In genomic region chr2:40321224-40321623, GRCh38 we compare ENCODE assay signal across 24 cellular contexts.
A peak's percentile ranks its signal among the peaks of the same experiment; 100 is the strongest.
DNase-seq lines count a peak whose midpoint lies in the region; ATAC-seq, FAIRE-seq and TF ChIP-seq lines count a peak whose summit lies in the region.
"Had no signal": no experiment of that assay in that cellular context is flagged by ENCODE, and none has a peak within 500 bp of the region (broad histone marks: within the 10 kb centered on the region; RNA-seq: fewer than 3 reads in every experiment).

No MANE protein-coding gene starts in this region.

- 89% methylated on average over 5 of the region's 5 CpGs for WGBS in right cardiac atrium

- no peak for FAIRE-seq in frontal cortex (lab: Jason Lieb, UNC)
- FAIRE-seq: urothelium cell line had no signal

- no peaks in the 10 kb centered on the region for H3K36me3 Mint-ChIP-seq in memory B cell
- H3K36me3 Mint-ChIP-seq: activated CD8-positive, alpha-beta memory T cell treated with anti-CD3 and anti-CD28 coated beads, Interleukin-2, amount 10 ng/mL, durations not matched to agents 7 days and 5 days; activated naive CD8-positive, alpha-beta T cell treated with anti-CD3 and anti-CD28 coated beads for 36 hours had no signal

- H3K4me1 Mint-ChIP-seq in memory B cell, result no peaks in the 10 kb centered on the region
- H3K4me1 Mint-ChIP-seq: activated CD4-positive, alpha-beta T cell treated with anti-CD3 and anti-CD28 coated beads for 36 hours; activated CD8-positive, alpha-beta memory T cell treated with anti-CD3 and anti-CD28 coated beads, Interleukin-2, amount 10 ng/mL, durations not matched to agents 7 days and 5 days; activated naive CD8-positive, alpha-beta T cell treated with anti-CD3 and anti-CD28 coated beads for 36 hours; activated T-helper 17 cell treated with anti-CD3 and anti-CD28 coated beads, Interleukin-2, amount 50 U/mL, for 72 hours had no signal

- no peak for DNase-seq in cardiac muscle cell (ENCODE audit: low read depth in 1 of 2, low spot score in 1 of 2)
- no peak for DNase-seq in right cardiac atrium
- DNase-seq in memory B cell (ENCODE audit: low spot score in 2 of 2), result no peak
- DNase-seq in NCI-H1436 (lab: John Stamatoyannopoulos, UW), result no peak
- no peak for DNase-seq in frontal cortex (ENCODE audit: low spot score in 2 of 2)
- DNase-seq: activated CD4-positive, alpha-beta T cell treated with anti-CD3 and anti-CD28 coated beads for 36 hours; activated CD8-positive, alpha-beta memory T cell treated with anti-CD3 and anti-CD28 coated beads, Interleukin-2, amount 10 ng/mL, durations not matched to agents 7 days and 5 days; activated naive CD8-positive, alpha-beta T cell treated with anti-CD3 and anti-CD28 coated beads for 36 hours; colonic mucosa; COR-L47; IMR-90; NCI-H1694 treated with DMSO at 0.1 percent for 48 hours; NCI-H446; psoas muscle; stimulated activated CD4-positive, alpha-beta T cell treated with anti-CD3 and anti-CD28 coated beads, Interleukin-4, amount 100 ng/mL, for 24 hours had no signal

- H3K4me1 ChIP-seq in cardiac muscle cell (ENCODE audit: low read depth) (peaks cover 22% of the 10 kb centered on the region), right cardiac atrium (ENCODE audit: control insufficient read depth, insufficient read depth, low read length) (no peaks in the 10 kb centered on the region)
- H3K4me1 ChIP-seq: colonic mucosa, HAP-1, psoas muscle had no signal

- no peak overlapping the region for H3K27ac Mint-ChIP-seq in memory B cell
- H3K27ac Mint-ChIP-seq: activated CD4-positive, alpha-beta T cell treated with anti-CD3 and anti-CD28 coated beads for 36 hours; activated CD8-positive, alpha-beta memory T cell treated with anti-CD3 and anti-CD28 coated beads, Interleukin-2, amount 10 ng/mL, durations not matched to agents 7 days and 5 days; activated naive CD8-positive, alpha-beta T cell treated with anti-CD3 and anti-CD28 coated beads for 36 hours; activated T-helper 17 cell treated with anti-CD3 and anti-CD28 coated beads, Interleukin-2, amount 50 U/mL, for 72 hours had no signal

- no peaks in the 10 kb centered on the region for H3K27me3 ChIP-seq in cardiac muscle cell
- no peaks in the 10 kb centered on the region for H3K27me3 ChIP-seq in right cardiac atrium (ENCODE audit: control insufficient read depth, insufficient read depth)
- H3K27me3 ChIP-seq: colonic mucosa had no signal

- no peak overlapping the region for H3K4me3 Mint-ChIP-seq in memory B cell
- H3K4me3 Mint-ChIP-seq: activated CD4-positive, alpha-beta T cell treated with anti-CD3 and anti-CD28 coated beads for 36 hours; activated CD8-positive, alpha-beta memory T cell treated with anti-CD3 and anti-CD28 coated beads, Interleukin-2, amount 10 ng/mL, durations not matched to agents 7 days and 5 days; activated naive CD8-positive, alpha-beta T cell treated with anti-CD3 and anti-CD28 coated beads for 36 hours; activated T-helper 17 cell treated with anti-CD3 and anti-CD28 coated beads, Interleukin-2, amount 50 U/mL, for 72 hours had no signal

- H3K36me3 ChIP-seq in cardiac muscle cell, result no peaks in the 10 kb centered on the region
- H3K36me3 ChIP-seq: colonic mucosa, HAP-1 had no signal

- H3K9me3 ChIP-seq in cardiac muscle cell (ENCODE audit: low read depth) (no peaks in the 10 kb centered on the region), right cardiac atrium (ENCODE audit: control insufficient read depth, low read length) (no peaks in the 10 kb centered on the region)
- H3K9me3 ChIP-seq: HAP-1, psoas muscle had no signal

- intact Hi-C loops in right cardiac atrium (cut with DNase I), result no loop called here

- TF ChIP-seq CTCF in cardiac muscle cell (IDR thresholded peaks at IDR 0.05; ENCODE audit: low read depth, low read length), result no peak

- ATAC-seq in right cardiac atrium (no peak), GM21825 (IDR thresholded peaks at IDR 0.05; ENCODE audit: unreplicated experiment) (peak; percentile 67), HG03280 (IDR thresholded peaks at IDR 0.05; ENCODE audit: unreplicated experiment) (peak; percentile 65), memory B cell (ENCODE audit: low read depth) (peak; percentile 19), GM21447 (IDR thresholded peaks at IDR 0.05; ENCODE audit: unreplicated experiment) (no peak)
- ATAC-seq: activated CD4-positive, alpha-beta T cell treated with anti-CD3 and anti-CD28 coated beads for 36 hours; activated CD8-positive, alpha-beta memory T cell treated with anti-CD3 and anti-CD28 coated beads, Interleukin-2, amount 10 ng/mL, durations not matched to agents 7 days and 5 days; activated T-helper 17 cell treated with anti-CD3 and anti-CD28 coated beads, Interleukin-2, amount 50 U/mL, for 72 hours; psoas muscle had no signal

- no peaks in the 10 kb centered on the region for H3K9me3 Mint-ChIP-seq in memory B cell
- H3K9me3 Mint-ChIP-seq: activated naive CD8-positive, alpha-beta T cell treated with anti-CD3 and anti-CD28 coated beads for 36 hours had no signal

- H3K27ac ChIP-seq in cardiac muscle cell (peak overlapping the region; percentile 5), right cardiac atrium (ENCODE audit: low read length) (no peak overlapping the region)
- H3K27ac ChIP-seq: 22Rv1, colonic mucosa, psoas muscle, RWPE1, skin epidermis had no signal

- H3K4me3 ChIP-seq in cardiac muscle cell (no peak overlapping the region), right cardiac atrium (ENCODE audit: low read length) (no peak overlapping the region)
- H3K4me3 ChIP-seq: colonic mucosa, HAP-1, psoas muscle, skin epidermis had no signal

- H3K27me3 Mint-ChIP-seq in memory B cell, result peaks cover 1% of the 10 kb centered on the region
- H3K27me3 Mint-ChIP-seq: activated CD4-positive, alpha-beta T cell treated with anti-CD3 and anti-CD28 coated beads for 36 hours; activated CD8-positive, alpha-beta memory T cell treated with anti-CD3 and anti-CD28 coated beads, Interleukin-2, amount 10 ng/mL, durations not matched to agents 7 days and 5 days; activated naive CD8-positive, alpha-beta T cell treated with anti-CD3 and anti-CD28 coated beads for 36 hours had no signal

Comparison
In these comparisons a context has a peak if more than half of its experiments do, and no peak if none do; other contexts are left out.
1. ATAC-seq: peak in GM21825 (single experiment), HG03280 (single experiment) and memory B cell (single experiment); none in right cardiac atrium (0 of 2) and GM21447 (single experiment).